ENCODE assay signal across 16 cellular contexts in the genomic region with DNA sequence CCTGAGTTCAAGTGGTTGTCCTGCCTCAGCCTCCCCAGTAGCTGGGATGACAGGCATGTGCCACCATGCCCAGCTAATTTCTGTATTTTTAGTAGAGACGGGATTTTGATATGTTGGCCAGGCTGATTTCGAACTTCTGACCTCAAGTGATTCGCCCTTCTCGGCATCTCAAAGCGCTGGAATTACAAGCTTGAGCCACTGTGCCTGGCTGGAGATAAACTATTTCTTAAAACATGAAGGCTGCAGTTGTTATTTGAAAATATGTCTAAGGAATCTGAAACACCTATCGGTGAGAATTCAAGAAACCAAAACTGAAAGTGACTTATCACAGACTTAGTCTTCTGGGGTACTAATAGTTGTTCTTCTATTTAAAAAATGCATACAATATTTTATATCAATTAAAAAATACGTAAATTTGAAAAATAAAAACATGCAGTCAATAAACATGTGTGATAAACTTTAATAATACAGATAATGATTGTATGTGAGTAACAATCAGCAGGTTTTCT.
A peak's percentile ranks its signal among the peaks of the same experiment; 100 is the strongest.
DNase-seq lines count a peak whose midpoint lies in the region; ATAC-seq, FAIRE-seq and TF ChIP-seq lines count a peak whose summit lies in the region.
"Had no signal": no experiment of that assay in that cellular context is flagged by ENCODE, and none has a peak within 500 bp of the region (broad histone marks: within the 10 kb centered on the region; RNA-seq: fewer than 3 reads in every experiment).

No MANE protein-coding gene starts in this region.

- no peaks in the 10 kb centered on the region for H4K20me1 ChIP-seq in GM12878 (ENCODE audit: control insufficient read depth, insufficient read depth)

- no peak for TF ChIP-seq POLR2A in GM12878 (IDR thresholded peaks at IDR 0.05; ENCODE audit: low read depth, low read length)
- no peak for TF ChIP-seq POLR2A in esophagus muscularis mucosa (IDR thresholded peaks at IDR 0.05; ENCODE audit: low read depth)

- no peaks in the 10 kb centered on the region for H3K9me3 Mint-ChIP-seq in activated naive CD4-positive, alpha-beta T cell treated with anti-CD3 and anti-CD28 coated beads for 36 hours
- H3K9me3 Mint-ChIP-seq in stimulated activated naive CD8-positive, alpha-beta T cell treated with anti-CD3 and anti-CD28 coated beads, Interleukin-15, amount 100 ng/mL, for 72 hours = no peaks in the 10 kb centered on the region
- H3K9me3 Mint-ChIP-seq: type B pancreatic cell had no signal

- TF ChIP-seq CTCF in GM12878 (IDR thresholded peaks at IDR 0.05 in 2 of 3, conservative IDR thresholded peaks at IDR 0.05 in 1 of 3; ENCODE audit: control insufficient read depth in 2 of 3, extremely low read depth in 1 of 3, insufficient read depth in 1 of 3, low read depth in 3 of 3, low read length in 3 of 3) = no peak
- TF ChIP-seq CTCF in esophagus muscularis mucosa (IDR thresholded peaks at IDR 0.05) = no peak

- no peaks in the 10 kb centered on the region for H3K79me2 ChIP-seq in GM12878 (ENCODE audit: control insufficient read depth, insufficient read depth, low read length)

- peak overlapping the region; percentile 19; the same call in 1 of the 2 replicates for H3K4me2 ChIP-seq in GM12878 (ENCODE audit: control insufficient read depth, insufficient read depth)
- H3K4me2 ChIP-seq: KMS-11 had no signal

- H3K36me3 ChIP-seq in GM12878 (ENCODE audit: control insufficient read depth in 2 of 2, insufficient read depth in 2 of 2, low read length in 1 of 2) (no peaks in the 10 kb centered on the region), esophagus muscularis mucosa (no peaks in the 10 kb centered on the region)
- H3K36me3 ChIP-seq: breast epithelium, pancreas had no signal

- POLR2A ChIA-PET in GM12878 (lab: Charles Lee) = no interaction called here

- in situ Hi-C loops in GM12878 (cut with MboI) = no loop called here

- H3K27ac ChIP-seq in GM12878 (ENCODE audit: control insufficient read depth, insufficient read depth) = no peak overlapping the region
- no peak overlapping the region for H3K27ac ChIP-seq in esophagus muscularis mucosa (replicated peaks in 1 of 4)
- H3K27ac ChIP-seq: breast epithelium, KMS-11, pancreas had no signal

- intact Hi-C loops in activated naive CD4-positive, alpha-beta T cell treated with anti-CD3 and anti-CD28 coated beads for 36 hours (cut with micrococcal nuclease) = loop anchor here (5.0 to 10.0 kb wide), 2 partner anchors 77 to 570 kb away; no protein-coding TSS in a partner anchor
- intact Hi-C loops in GM12878 (cut with micrococcal nuclease; ENCODE audit: unreplicated experiment) (no loop called here), esophagus muscularis mucosa (cut with DNase I) (no loop called here)

- peak overlapping the region; percentile 38 for H3K27ac Mint-ChIP-seq in activated naive CD4-positive, alpha-beta T cell treated with anti-CD3 and anti-CD28 coated beads for 36 hours
- peak overlapping the region; percentile 37 to 89 for H3K27ac Mint-ChIP-seq in stimulated activated naive CD8-positive, alpha-beta T cell treated with anti-CD3 and anti-CD28 coated beads, Interleukin-15, amount 100 ng/mL, for 72 hours
- H3K27ac Mint-ChIP-seq: type B pancreatic cell had no signal

- no peak for TF ChIP-seq EP300 in GM12878 (IDR thresholded peaks at IDR 0.05; ENCODE audit: borderline replicate concordance in 1 of 2, control insufficient read depth in 1 of 2, low read depth in 2 of 2, low read length in 2 of 2)
- no peak for TF ChIP-seq EP300 in esophagus muscularis mucosa (IDR thresholded peaks at IDR 0.05)

- SMC1A ChIA-PET in GM12878 (lab: Charles Lee; ENCODE audit: uncharacterized antibody, unreplicated experiment) = no interaction called here

- H3K4me1 Mint-ChIP-seq in activated naive CD4-positive, alpha-beta T cell treated with anti-CD3 and anti-CD28 coated beads for 36 hours (ENCODE audit: low read depth) = peaks cover 36% of the 10 kb centered on the region
- peaks cover 33% of the 10 kb centered on the region for H3K4me1 Mint-ChIP-seq in stimulated activated naive CD8-positive, alpha-beta T cell treated with anti-CD3 and anti-CD28 coated beads, Interleukin-15, amount 100 ng/mL, for 72 hours

- H3K27me3 ChIP-seq in GM12878 (replicated peaks in 1 of 2; ENCODE audit: control insufficient read depth in 2 of 2, insufficient read depth in 2 of 2, low read length in 1 of 2) (no peaks in the 10 kb centered on the region; a peak in 1 of 4 replicates), esophagus muscularis mucosa (peaks cover 0 to 5% (median 0%) of the 10 kb centered on the region in 4 donors)
- H3K27me3 ChIP-seq: breast epithelium, pancreas had no signal

- RAD21 ChIA-PET in GM12878 (lab: Charles Lee; ENCODE audit: unreplicated experiment) = no interaction called here

- TF ChIP-seq RAD21 in GM12878 (IDR thresholded peaks at IDR 0.05; ENCODE audit: insufficient read depth, low read depth, low read length) = no peak

- H3K9ac ChIP-seq in GM12878 (ENCODE audit: control insufficient read depth, insufficient read depth, low read length) = no peak overlapping the region
- H3K9ac ChIP-seq: KMS-11 had no signal

- 0 out of 3 replicates have a peak, but pooled peaks have one; percentile 41 for ATAC-seq in GM12878
- no peak for ATAC-seq in stimulated activated naive CD8-positive, alpha-beta T cell treated with anti-CD3 and anti-CD28 coated beads, Interleukin-15, amount 100 ng/mL, for 72 hours
- ATAC-seq: left cardiac atrium, pancreas had no signal

- 62% methylated on average over 7 of the region's 7 CpGs for WGBS in GM12878 (ENCODE audit: insufficient coverage, insufficient replicate concordance, low lambda C conversion rate, missing lambda C conversion rate)
- 83% methylated on average over 7 of the region's 7 CpGs for WGBS in esophagus muscularis mucosa

- H3K9me3 ChIP-seq in GM12878 (replicated peaks; ENCODE audit: control insufficient read depth, insufficient read depth, low read length) (no peaks in the 10 kb centered on the region), esophagus muscularis mucosa (no peaks in the 10 kb centered on the region)
- H3K9me3 ChIP-seq: breast epithelium, pancreas had no signal

- no TSS peak for BruUV-seq in GM12878 (replicated peaks; lab: Mats Ljungman, UMichigan)

- no peaks in the 10 kb centered on the region for H3K4me1 ChIP-seq in GM12878 (ENCODE audit: control insufficient read depth, insufficient read depth, low read length)
- H3K4me1 ChIP-seq in esophagus muscularis mucosa = no peaks in the 10 kb centered on the region
- H3K4me1 ChIP-seq: breast epithelium, pancreas had no signal

- H3K27me3 Mint-ChIP-seq in activated naive CD4-positive, alpha-beta T cell treated with anti-CD3 and anti-CD28 coated beads for 36 hours (ENCODE audit: low read depth) = no peaks in the 10 kb centered on the region
- peaks cover 13% of the 10 kb centered on the region for H3K27me3 Mint-ChIP-seq in stimulated activated naive CD8-positive, alpha-beta T cell treated with anti-CD3 and anti-CD28 coated beads, Interleukin-15, amount 100 ng/mL, for 72 hours
- H3K27me3 Mint-ChIP-seq: type B pancreatic cell had no signal

- DNase-seq in activated naive CD4-positive, alpha-beta T cell treated with anti-CD3 and anti-CD28 coated beads for 36 hours = no peak
- DNase-seq in activated naive CD4-positive, alpha-beta T cell (lab: John Stamatoyannopoulos, UW) = no peak
- peak; percentile 17 for DNase-seq in M059J (ENCODE audit: low read depth)
- no peak for DNase-seq in GM12878 (ENCODE audit: low read depth, low spot score)
- DNase-seq in stimulated activated naive CD8-positive, alpha-beta T cell treated with anti-CD3 and anti-CD28 coated beads, Interleukin-15, amount 100 ng/mL, for 72 hours = no peak
- DNase-seq in stimulated activated CD4-positive, alpha-beta T cell treated with anti-CD3 and anti-CD28 coated beads, Interleukin-12 subunit alpha, Interleukin-12 subunit beta, amount 100 ng/mL, for 4 hours = no peak
- DNase-seq in stimulated activated naive CD4-positive, alpha-beta T cell treated with Interleukin-2 at 50 U/mL for 16 hours (lab: John Stamatoyannopoulos, UW) = no peak
- no peak for DNase-seq in esophagus muscularis mucosa (ENCODE audit: extremely low spot score)
- DNase-seq: effector CD4-positive, alpha-beta T cell; hypothalamus; left cardiac atrium; NCI-H1417 treated with DMSO at 0.1 percent for 48 hours; pancreas had no signal

- FAIRE-seq in GM12878 (lab: Jason Lieb, UNC) = no peak
- FAIRE-seq: pancreas had no signal

- peak overlapping the region; percentile 37 for H3K4me3 Mint-ChIP-seq in activated naive CD4-positive, alpha-beta T cell treated with anti-CD3 and anti-CD28 coated beads for 36 hours
- H3K4me3 Mint-ChIP-seq in stimulated activated naive CD8-positive, alpha-beta T cell treated with anti-CD3 and anti-CD28 coated beads, Interleukin-15, amount 100 ng/mL, for 72 hours = peak overlapping the region; percentile 73 to 84
- H3K4me3 Mint-ChIP-seq: type B pancreatic cell had no signal

- CTCF ChIA-PET in activated naive CD4-positive, alpha-beta T cell treated with anti-CD3 and anti-CD28 coated beads for 36 hours (lab: Charles Lee) = interaction anchor here (0.7 to 2.4 kb wide), 14 partner anchors 9 to 81 kb away, joined by 3 to 12 read pairs (median 4); no protein-coding TSS in a partner anchor
- CTCF ChIA-PET in GM12878 (lab: Yijun Ruan, JAX) = interaction anchor here (1.2 to 2.1 kb wide), 3 partner anchors 27 to 49 kb away, joined by 3 to 5 read pairs (median 4); no protein-coding TSS in a partner anchor

- no peak overlapping the region; the same call in 1 of the 2 replicates for H2AFZ ChIP-seq in GM12878 (ENCODE audit: control insufficient read depth, low read depth, low read length)

- H3K4me3 ChIP-seq in GM12878 = no peak overlapping the region; the same call in 1 of the 2 replicates
- H3K4me3 ChIP-seq in esophagus muscularis mucosa = no peak overlapping the region
- H3K4me3 ChIP-seq: breast epithelium, pancreas had no signal

- H3K36me3 Mint-ChIP-seq in activated naive CD4-positive, alpha-beta T cell treated with anti-CD3 and anti-CD28 coated beads for 36 hours (ENCODE audit: low read depth) = no peaks in the 10 kb centered on the region
- H3K36me3 Mint-ChIP-seq: type B pancreatic cell had no signal

TF ChIP-seq in GM12878, 131 proteins besides CTCF, POLR2A, EP300 and RAD21 (continues in another document):
- no peak for TF ChIP-seq NR2C2 (IDR thresholded peaks at IDR 0.05; ENCODE audit: borderline replicate concordance, control insufficient read depth, insufficient read length, low read depth)
- TF ChIP-seq, protein P1, sequence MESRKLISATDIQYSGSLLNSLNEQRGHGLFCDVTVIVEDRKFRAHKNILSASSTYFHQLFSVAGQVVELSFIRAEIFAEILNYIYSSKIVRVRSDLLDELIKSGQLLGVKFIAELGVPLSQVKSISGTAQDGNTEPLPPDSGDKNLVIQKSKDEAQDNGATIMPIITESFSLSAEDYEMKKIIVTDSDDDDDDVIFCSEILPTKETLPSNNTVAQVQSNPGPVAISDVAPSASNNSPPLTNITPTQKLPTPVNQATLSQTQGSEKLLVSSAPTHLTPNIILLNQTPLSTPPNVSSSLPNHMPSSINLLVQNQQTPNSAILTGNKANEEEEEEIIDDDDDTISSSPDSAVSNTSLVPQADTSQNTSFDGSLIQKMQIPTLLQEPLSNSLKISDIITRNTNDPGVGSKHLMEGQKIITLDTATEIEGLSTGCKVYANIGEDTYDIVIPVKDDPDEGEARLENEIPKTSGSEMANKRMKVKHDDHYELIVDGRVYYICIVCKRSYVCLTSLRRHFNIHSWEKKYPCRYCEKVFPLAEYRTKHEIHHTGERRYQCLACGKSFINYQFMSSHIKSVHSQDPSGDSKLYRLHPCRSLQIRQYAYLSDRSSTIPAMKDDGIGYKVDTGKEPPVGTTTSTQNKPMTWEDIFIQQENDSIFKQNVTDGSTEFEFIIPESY (IDR thresholded peaks at IDR 0.05) = no peak
